ENCODE assay signal across 14 cellular contexts in the genomic region with DNA sequence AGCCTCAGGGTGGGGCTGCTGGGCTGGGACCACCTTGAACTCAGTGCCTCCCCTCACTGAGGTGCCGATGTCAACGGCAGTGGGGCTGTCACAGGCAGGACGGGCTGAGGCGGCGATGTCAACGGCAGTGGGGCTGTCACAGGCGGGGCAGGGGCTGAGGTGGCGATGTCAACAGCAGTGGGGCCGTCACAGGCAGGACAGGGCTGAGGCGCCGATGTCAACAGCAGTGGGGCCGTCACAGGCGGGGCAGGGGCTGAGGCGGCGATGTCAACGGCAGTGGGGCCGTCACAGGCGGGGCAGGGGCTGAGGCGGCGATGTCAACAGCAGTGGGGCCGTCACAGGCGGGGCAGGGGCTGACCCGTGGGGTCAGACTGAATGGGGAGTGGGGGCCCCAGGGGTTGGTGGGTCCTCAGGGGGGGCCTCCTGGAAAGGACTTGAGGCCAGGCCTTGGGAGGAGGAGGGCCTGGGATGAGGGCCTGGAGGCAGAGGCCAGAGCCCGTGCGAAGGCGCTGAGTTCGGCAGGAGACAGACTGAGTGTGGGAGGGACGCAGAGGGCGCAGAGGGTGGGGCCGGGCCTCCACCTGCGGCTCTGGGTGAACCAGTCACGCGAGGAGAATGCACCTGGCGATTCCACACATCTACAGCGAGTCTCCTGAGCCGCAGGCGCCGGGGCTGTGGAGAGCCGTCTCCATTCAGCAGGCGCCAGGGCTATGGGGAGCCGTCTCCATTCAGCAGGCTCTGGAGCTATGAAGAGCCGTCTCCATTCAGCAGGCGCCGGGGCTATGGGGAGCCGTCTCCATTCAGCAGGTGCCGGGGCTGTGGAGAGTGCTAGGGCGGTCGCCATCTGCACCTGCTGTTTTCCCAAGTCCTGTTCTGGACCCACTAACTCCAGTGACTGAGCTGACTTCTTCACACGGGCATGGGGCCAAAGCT.
DNase-seq lines count a peak whose midpoint lies in the region.
"Had no signal": no experiment of that assay in that cellular context is flagged by ENCODE, and none has a peak within 500 bp of the region (broad histone marks: within the 10 kb centered on the region; RNA-seq: fewer than 3 reads in every experiment).

No MANE protein-coding gene starts in this region.

- peak; percentile 5 for DNase-seq in NCI-H2107 treated with DMSO at 0.1 percent for 48 hours (lab: John Stamatoyannopoulos, UW; ENCODE audit: unreplicated experiment)
- DNase-seq in NCI-H2107 (lab: John Stamatoyannopoulos, UW): no peak
- peak; percentile 13 for DNase-seq in NCI-H526 treated with DMSO at 0.1 percent for 48 hours (lab: John Stamatoyannopoulos, UW)
- DNase-seq in hypothalamus (lab: John Stamatoyannopoulos, UW): peak in 38 of 51 donors; percentile 39 to 92 (median 72)
- DNase-seq in retina: peak; percentile 70
- DNase-seq in D341Med (ENCODE audit: low spot score): no peak
- DNase-seq in NCI-H510A treated with DMSO at 0.1 percent for 48 hours (lab: John Stamatoyannopoulos, UW): no peak
- DNase-seq in UCSD-AML1 (lab: John Stamatoyannopoulos, UW; ENCODE audit: unreplicated experiment): no peak
- DNase-seq: activated CD8-positive, alpha-beta memory T cell treated with anti-CD3 and anti-CD28 coated beads, Interleukin-2, amount 50 U/mL, for 48 hours; activated naive CD8-positive, alpha-beta T cell treated with anti-CD3 and anti-CD28 coated beads, Interleukin-2, amount 10 ng/mL, durations not matched to agents 7 days and 5 days; islet precursor cell; NCI-H524 treated with DMSO at 0.1 percent for 48 hours; tibial artery; WERI-Rb-1 had no signal

Comparison
In these comparisons a context has a peak if more than half of its experiments do, and no peak if none do; other contexts are left out.
1. DNase-seq: peak in NCI-H2107 treated with DMSO at 0.1 percent for 48 hours (single experiment), NCI-H526 treated with DMSO at 0.1 percent for 48 hours (single experiment), hypothalamus (38 of 51) and retina (single experiment); none in NCI-H2107 (single experiment), D341Med (single experiment), NCI-H510A treated with DMSO at 0.1 percent for 48 hours (single experiment) and UCSD-AML1 (single experiment).